11 cellular contexts compared by ENCODE assay signal in genomic region chr5:158198636-158199035, GRCh38.
DNase-seq lines count a peak whose midpoint lies in the region; ATAC-seq lines count a peak whose summit lies in the region.
"Had no signal": no experiment of that assay in that cellular context is flagged by ENCODE, and none has a peak within 500 bp of the region (broad histone marks: within the 10 kb centered on the region; RNA-seq: fewer than 3 reads in every experiment).

No MANE protein-coding gene starts in this region.

- no peak overlapping the region for H3K27ac Mint-ChIP-seq in stimulated activated naive B cell treated with anti-CD40 and anti-IgM and Interleukin-4, amounts not matched to agents 10 μg/mL and 1 μg/mL and 100 μg/mL, for 72 hours
- H3K27ac Mint-ChIP-seq in T-helper 2 cell treated with Interferon-gamma antibody and Interleukin-4, amounts not matched to agents 5 μg/mL and 100 μg/mL, for 36 hours = no peak overlapping the region
- H3K27ac Mint-ChIP-seq: activated T-helper 2 cell treated with anti-CD3 and anti-CD28 coated beads, Interferon-gamma antibody, Interleukin-2, Interleukin-4, amounts not matched to agents 10 μg/mL and 5 μg/mL and 100 μg/mL, durations not matched to agents 14 hours and 24 hours and 36 hours had no signal

- H3K27me3 Mint-ChIP-seq in stimulated activated naive B cell treated with anti-CD40 and anti-IgM and Interleukin-4, amounts not matched to agents 10 μg/mL and 1 μg/mL and 100 μg/mL, for 72 hours = no peaks in the 10 kb centered on the region
- H3K27me3 Mint-ChIP-seq in T-helper 2 cell treated with Interferon-gamma antibody and Interleukin-4, amounts not matched to agents 5 μg/mL and 100 μg/mL, for 36 hours (ENCODE audit: low read depth) = no peaks in the 10 kb centered on the region

- DNase-seq in stimulated activated naive B cell treated with anti-CD40 and anti-IgM and Interleukin-4, amounts not matched to agents 10 μg/mL and 1 μg/mL and 100 μg/mL, for 72 hours = peak; percentile 9
- no peak for DNase-seq in T-helper 2 cell treated with Interferon-gamma antibody and Interleukin-4, amounts not matched to agents 5 μg/mL and 100 μg/mL, for 36 hours (ENCODE audit: low spot score)
- no peak for DNase-seq in activated effector memory CD4-positive, alpha-beta T cell treated with anti-CD3 and anti-CD28 coated beads, Interleukin-2, amount 50 U/mL, for 16 hours
- no peak for DNase-seq in amygdala (lab: John Stamatoyannopoulos, UW)
- DNase-seq: GDM1; NCI-H226; stimulated activated CD4-positive, alpha-beta T cell treated with anti-CD3 and anti-CD28 coated beads, Interleukin-12 subunit alpha, Interleukin-12 subunit beta, amount 100 ng/mL, for 4 hours had no signal

- peaks cover 42 to 55% of the 10 kb centered on the region in 2 donors for H3K4me1 Mint-ChIP-seq in stimulated activated naive B cell treated with anti-CD40 and anti-IgM and Interleukin-4, amounts not matched to agents 10 μg/mL and 1 μg/mL and 100 μg/mL, for 72 hours
- no peaks in the 10 kb centered on the region for H3K4me1 Mint-ChIP-seq in T-helper 2 cell treated with Interferon-gamma antibody and Interleukin-4, amounts not matched to agents 5 μg/mL and 100 μg/mL, for 36 hours (ENCODE audit: low read depth)

- no peaks in the 10 kb centered on the region for H3K9me3 Mint-ChIP-seq in stimulated activated naive B cell treated with anti-CD40 and anti-IgM and Interleukin-4, amounts not matched to agents 10 μg/mL and 1 μg/mL and 100 μg/mL, for 72 hours
- H3K9me3 Mint-ChIP-seq in T-helper 2 cell treated with Interferon-gamma antibody and Interleukin-4, amounts not matched to agents 5 μg/mL and 100 μg/mL, for 36 hours = no peaks in the 10 kb centered on the region
- H3K9me3 Mint-ChIP-seq: activated T-helper 2 cell treated with anti-CD3 and anti-CD28 coated beads, Interferon-gamma antibody, Interleukin-2, Interleukin-4, amounts not matched to agents 10 μg/mL and 5 μg/mL and 100 μg/mL, durations not matched to agents 14 hours and 24 hours and 36 hours had no signal

- peak overlapping the region in 1 of 2 donors; percentile 39 for H3K4me3 Mint-ChIP-seq in stimulated activated naive B cell treated with anti-CD40 and anti-IgM and Interleukin-4, amounts not matched to agents 10 μg/mL and 1 μg/mL and 100 μg/mL, for 72 hours
- no peak overlapping the region for H3K4me3 Mint-ChIP-seq in T-helper 2 cell treated with Interferon-gamma antibody and Interleukin-4, amounts not matched to agents 5 μg/mL and 100 μg/mL, for 36 hours

- H3K36me3 Mint-ChIP-seq in stimulated activated naive B cell treated with anti-CD40 and anti-IgM and Interleukin-4, amounts not matched to agents 10 μg/mL and 1 μg/mL and 100 μg/mL, for 72 hours = no peaks in the 10 kb centered on the region
- no peaks in the 10 kb centered on the region for H3K36me3 Mint-ChIP-seq in T-helper 2 cell treated with Interferon-gamma antibody and Interleukin-4, amounts not matched to agents 5 μg/mL and 100 μg/mL, for 36 hours (ENCODE audit: low read depth)

- ATAC-seq in GM19023 (IDR thresholded peaks at IDR 0.05; ENCODE audit: unreplicated experiment) (peak; percentile 95), HG02571 (IDR thresholded peaks at IDR 0.05; ENCODE audit: unreplicated experiment) (peak; percentile 95), HG03442 (IDR thresholded peaks at IDR 0.05; ENCODE audit: unreplicated experiment) (peak; percentile 99)
- ATAC-seq in stimulated activated naive B cell treated with anti-CD40 and anti-IgM and Interleukin-4, amounts not matched to agents 10 μg/mL and 1 μg/mL and 100 μg/mL, for 72 hours (replicated peaks) = peak; percentile 75 to 77
